ENCODE assay signal across 1 cellular context in the genomic region with DNA sequence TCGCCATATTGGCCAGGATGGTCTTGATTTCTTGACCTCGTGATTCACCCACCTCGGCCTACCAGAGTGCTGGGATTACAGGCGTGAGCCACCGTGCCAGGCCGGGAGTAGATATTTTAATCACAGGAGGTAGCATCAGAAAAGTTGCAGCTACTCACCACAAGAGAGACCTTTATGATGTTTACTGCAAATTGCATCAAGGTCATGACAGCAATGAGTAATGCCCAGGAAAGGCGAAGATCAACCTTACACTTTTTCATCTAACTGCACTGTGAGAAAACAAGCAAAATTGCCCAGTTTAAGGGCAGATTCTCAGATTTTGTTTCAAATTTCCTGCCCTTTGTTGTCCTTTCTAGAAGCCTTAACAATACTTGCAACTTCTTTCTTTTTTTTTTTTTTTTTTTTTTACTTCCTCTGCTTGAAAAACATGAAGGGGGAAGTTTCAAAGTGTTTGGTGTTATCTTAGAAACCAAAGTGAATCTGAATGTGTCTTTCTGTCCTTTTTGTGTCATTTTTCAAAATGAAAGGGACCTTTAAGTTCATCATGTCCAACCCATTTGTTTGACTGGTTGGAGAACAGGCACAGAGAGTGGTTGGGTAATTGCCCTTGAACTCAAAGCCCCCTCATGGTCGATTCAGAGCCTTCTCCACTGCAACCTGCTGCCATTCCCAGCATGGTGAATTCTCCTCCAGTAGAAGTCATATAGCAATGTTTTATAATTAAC.
A peak's percentile ranks its signal among the peaks of the same experiment; 100 is the strongest.
TF ChIP-seq lines count a peak whose summit lies in the region.

No MANE protein-coding gene starts in this region.

TF ChIP-seq in HepG2, 621 proteins besides CTCF, POLR2A, EP300 and RAD21 (continued from another document and continues in another):
- TF ChIP-seq, protein P1, sequence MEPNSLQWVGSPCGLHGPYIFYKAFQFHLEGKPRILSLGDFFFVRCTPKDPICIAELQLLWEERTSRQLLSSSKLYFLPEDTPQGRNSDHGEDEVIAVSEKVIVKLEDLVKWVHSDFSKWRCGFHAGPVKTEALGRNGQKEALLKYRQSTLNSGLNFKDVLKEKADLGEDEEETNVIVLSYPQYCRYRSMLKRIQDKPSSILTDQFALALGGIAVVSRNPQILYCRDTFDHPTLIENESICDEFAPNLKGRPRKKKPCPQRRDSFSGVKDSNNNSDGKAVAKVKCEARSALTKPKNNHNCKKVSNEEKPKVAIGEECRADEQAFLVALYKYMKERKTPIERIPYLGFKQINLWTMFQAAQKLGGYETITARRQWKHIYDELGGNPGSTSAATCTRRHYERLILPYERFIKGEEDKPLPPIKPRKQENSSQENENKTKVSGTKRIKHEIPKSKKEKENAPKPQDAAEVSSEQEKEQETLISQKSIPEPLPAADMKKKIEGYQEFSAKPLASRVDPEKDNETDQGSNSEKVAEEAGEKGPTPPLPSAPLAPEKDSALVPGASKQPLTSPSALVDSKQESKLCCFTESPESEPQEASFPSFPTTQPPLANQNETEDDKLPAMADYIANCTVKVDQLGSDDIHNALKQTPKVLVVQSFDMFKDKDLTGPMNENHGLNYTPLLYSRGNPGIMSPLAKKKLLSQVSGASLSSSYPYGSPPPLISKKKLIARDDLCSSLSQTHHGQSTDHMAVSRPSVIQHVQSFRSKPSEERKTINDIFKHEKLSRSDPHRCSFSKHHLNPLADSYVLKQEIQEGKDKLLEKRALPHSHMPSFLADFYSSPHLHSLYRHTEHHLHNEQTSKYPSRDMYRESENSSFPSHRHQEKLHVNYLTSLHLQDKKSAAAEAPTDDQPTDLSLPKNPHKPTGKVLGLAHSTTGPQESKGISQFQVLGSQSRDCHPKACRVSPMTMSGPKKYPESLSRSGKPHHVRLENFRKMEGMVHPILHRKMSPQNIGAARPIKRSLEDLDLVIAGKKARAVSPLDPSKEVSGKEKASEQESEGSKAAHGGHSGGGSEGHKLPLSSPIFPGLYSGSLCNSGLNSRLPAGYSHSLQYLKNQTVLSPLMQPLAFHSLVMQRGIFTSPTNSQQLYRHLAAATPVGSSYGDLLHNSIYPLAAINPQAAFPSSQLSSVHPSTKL (CRISPR knock-in tag; IDR thresholded peaks at IDR 0.05), result peak; percentile 26; the same call in 1 of the 2 replicates
- TF ChIP-seq, protein P2, sequence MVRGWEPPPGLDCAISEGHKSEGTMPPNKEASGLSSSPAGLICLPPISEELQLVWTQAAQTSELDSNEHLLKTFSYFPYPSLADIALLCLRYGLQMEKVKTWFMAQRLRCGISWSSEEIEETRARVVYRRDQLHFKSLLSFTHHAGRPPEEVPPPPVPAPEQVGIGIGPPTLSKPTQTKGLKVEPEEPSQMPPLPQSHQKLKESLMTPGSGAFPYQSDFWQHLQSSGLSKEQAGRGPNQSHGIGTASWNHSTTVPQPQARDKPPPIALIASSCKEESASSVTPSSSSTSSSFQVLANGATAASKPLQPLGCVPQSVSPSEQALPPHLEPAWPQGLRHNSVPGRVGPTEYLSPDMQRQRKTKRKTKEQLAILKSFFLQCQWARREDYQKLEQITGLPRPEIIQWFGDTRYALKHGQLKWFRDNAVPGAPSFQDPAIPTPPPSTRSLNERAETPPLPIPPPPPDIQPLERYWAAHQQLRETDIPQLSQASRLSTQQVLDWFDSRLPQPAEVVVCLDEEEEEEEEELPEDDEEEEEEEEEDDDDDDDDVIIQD (CRISPR knock-in tag; IDR thresholded peaks at IDR 0.05; ENCODE audit: low read depth), result peak; percentile 55; the same call in 1 of the 2 replicates
- TF ChIP-seq PPARG (CRISPR knock-in tag; conservative IDR thresholded peaks at IDR 0.05) (peak; percentile 52; the same call in 1 of the 2 replicates), HOXA5 (CRISPR knock-in tag; IDR thresholded peaks at IDR 0.05) (0 out of 2 replicates have a peak, but pooled peaks have one; percentile 34), FOXA3 (CRISPR knock-in tag; IDR thresholded peaks at IDR 0.05) (peak; percentile 56; the same call in 1 of the 2 replicates), GATAD1 (CRISPR knock-in tag; IDR thresholded peaks at IDR 0.05) (peak; percentile 10; the same call in 1 of the 2 replicates), ESRRA (CRISPR knock-in tag; IDR thresholded peaks at IDR 0.05; ENCODE audit: low read depth) (peak; percentile 70), ZNF768 (CRISPR knock-in tag; IDR thresholded peaks at IDR 0.05) (no peak), YEATS4 (CRISPR knock-in tag; IDR thresholded peaks at IDR 0.05; ENCODE audit: borderline replicate concordance) (no peak), POGZ (CRISPR knock-in tag; IDR thresholded peaks at IDR 0.05) (peak; percentile 55), SALL1 (CRISPR knock-in tag; IDR thresholded peaks at IDR 0.05) (peak; percentile 32; the same call in 1 of the 2 replicates), ZNF317 (CRISPR knock-in tag; IDR thresholded peaks at IDR 0.05) (peak; percentile 18; the same call in 1 of the 2 replicates), ZNF776 (CRISPR knock-in tag; IDR thresholded peaks at IDR 0.05) (no peak), MAFK (conservative IDR thresholded peaks at IDR 0.05 in 1 of 2, IDR thresholded peaks at IDR 0.05 in 1 of 2; ENCODE audit: low read length in 2 of 2) (no peak), ISL2 (CRISPR knock-in tag; IDR thresholded peaks at IDR 0.05) (peak; percentile 44; the same call in 1 of the 2 replicates), KAT8 (CRISPR knock-in tag; IDR thresholded peaks at IDR 0.05) (no peak), POLR2G (IDR thresholded peaks at IDR 0.05; ENCODE audit: low read depth, low read length) (peak; percentile 6; the same call in 1 of the 2 replicates), SMAD3 (CRISPR knock-in tag; IDR thresholded peaks at IDR 0.05) (0 out of 2 replicates have a peak, but pooled peaks have one; percentile 29), MAZ (IDR thresholded peaks at IDR 0.05; ENCODE audit: borderline replicate concordance, low read depth, low read length) (no peak), MAZ (CRISPR knock-in tag; IDR thresholded peaks at IDR 0.05; ENCODE audit: low read depth) (no peak), ZBTB8A (CRISPR knock-in tag; IDR thresholded peaks at IDR 0.05; ENCODE audit: borderline replicate concordance, low read depth) (no peak)
- TF ChIP-seq, protein P3, sequence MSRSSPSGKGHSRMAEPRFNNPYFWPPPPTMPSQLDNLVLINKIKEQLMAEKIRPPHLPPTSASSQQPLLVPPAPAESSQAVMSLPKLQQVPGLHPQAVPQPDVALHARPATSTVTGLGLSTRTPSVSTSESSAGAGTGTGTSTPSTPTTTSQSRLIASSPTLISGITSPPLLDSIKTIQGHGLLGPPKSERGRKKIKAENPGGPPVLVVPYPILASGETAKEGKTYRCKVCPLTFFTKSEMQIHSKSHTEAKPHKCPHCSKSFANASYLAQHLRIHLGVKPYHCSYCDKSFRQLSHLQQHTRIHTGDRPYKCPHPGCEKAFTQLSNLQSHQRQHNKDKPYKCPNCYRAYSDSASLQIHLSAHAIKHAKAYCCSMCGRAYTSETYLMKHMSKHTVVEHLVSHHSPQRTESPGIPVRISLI (CRISPR knock-in tag; IDR thresholded peaks at IDR 0.05; ENCODE audit: borderline replicate concordance), result peak; percentile 35; the same call in 1 of the 2 replicates
- TF ChIP-seq, protein P4, sequence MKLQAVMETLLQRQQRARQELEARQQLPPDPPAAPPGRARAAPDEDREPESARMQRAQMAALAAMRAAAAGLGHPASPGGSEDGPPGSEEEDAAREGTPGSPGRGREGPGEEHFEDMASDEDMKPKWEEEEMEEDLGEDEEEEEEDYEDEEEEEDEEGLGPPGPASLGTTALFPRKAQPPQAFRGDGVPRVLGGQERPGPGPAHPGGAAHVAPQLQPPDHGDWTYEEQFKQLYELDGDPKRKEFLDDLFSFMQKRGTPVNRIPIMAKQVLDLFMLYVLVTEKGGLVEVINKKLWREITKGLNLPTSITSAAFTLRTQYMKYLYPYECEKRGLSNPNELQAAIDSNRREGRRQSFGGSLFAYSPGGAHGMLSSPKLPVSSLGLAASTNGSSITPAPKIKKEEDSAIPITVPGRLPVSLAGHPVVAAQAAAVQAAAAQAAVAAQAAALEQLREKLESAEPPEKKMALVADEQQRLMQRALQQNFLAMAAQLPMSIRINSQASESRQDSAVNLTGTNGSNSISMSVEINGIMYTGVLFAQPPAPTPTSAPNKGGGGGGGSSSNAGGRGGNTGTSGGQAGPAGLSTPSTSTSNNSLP (IDR thresholded peaks at IDR 0.05; ENCODE audit: low read depth, low read length), result peak; percentile 53
- TF ChIP-seq, protein P5, sequence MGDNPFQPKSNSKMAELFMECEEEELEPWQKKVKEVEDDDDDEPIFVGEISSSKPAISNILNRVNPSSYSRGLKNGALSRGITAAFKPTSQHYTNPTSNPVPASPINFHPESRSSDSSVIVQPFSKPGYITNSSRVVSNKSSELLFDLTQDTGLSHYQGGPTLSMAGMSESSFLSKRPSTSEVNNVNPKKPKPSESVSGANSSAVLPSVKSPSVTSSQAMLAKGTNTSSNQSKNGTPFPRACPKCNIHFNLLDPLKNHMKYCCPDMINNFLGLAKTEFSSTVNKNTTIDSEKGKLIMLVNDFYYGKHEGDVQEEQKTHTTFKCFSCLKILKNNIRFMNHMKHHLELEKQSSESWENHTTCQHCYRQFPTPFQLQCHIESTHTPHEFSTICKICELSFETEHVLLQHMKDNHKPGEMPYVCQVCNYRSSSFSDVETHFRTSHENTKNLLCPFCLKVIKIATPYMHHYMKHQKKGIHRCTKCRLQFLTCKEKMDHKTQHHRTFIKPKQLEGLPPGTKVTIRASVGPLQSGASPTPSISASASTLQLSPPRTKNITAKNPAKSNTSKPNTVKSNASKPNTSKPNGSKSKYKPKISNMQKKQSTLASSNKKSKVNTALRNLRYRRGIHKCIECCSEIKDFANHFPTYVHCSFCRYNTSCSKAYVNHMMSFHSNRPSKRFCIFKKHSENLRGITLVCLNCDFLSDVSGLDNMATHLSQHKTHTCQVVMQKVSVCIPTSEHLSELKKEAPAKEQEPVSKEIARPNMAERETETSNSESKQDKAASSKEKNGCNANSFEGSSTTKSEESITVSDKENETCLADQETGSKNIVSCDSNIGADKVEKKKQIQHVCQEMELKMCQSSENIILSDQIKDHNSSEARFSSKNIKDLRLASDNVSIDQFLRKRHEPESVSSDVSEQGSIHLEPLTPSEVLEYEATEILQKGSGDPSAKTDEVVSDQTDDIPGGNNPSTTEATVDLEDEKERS (CRISPR knock-in tag; IDR thresholded peaks at IDR 0.05), result no peak
- TF ChIP-seq, protein P6, sequence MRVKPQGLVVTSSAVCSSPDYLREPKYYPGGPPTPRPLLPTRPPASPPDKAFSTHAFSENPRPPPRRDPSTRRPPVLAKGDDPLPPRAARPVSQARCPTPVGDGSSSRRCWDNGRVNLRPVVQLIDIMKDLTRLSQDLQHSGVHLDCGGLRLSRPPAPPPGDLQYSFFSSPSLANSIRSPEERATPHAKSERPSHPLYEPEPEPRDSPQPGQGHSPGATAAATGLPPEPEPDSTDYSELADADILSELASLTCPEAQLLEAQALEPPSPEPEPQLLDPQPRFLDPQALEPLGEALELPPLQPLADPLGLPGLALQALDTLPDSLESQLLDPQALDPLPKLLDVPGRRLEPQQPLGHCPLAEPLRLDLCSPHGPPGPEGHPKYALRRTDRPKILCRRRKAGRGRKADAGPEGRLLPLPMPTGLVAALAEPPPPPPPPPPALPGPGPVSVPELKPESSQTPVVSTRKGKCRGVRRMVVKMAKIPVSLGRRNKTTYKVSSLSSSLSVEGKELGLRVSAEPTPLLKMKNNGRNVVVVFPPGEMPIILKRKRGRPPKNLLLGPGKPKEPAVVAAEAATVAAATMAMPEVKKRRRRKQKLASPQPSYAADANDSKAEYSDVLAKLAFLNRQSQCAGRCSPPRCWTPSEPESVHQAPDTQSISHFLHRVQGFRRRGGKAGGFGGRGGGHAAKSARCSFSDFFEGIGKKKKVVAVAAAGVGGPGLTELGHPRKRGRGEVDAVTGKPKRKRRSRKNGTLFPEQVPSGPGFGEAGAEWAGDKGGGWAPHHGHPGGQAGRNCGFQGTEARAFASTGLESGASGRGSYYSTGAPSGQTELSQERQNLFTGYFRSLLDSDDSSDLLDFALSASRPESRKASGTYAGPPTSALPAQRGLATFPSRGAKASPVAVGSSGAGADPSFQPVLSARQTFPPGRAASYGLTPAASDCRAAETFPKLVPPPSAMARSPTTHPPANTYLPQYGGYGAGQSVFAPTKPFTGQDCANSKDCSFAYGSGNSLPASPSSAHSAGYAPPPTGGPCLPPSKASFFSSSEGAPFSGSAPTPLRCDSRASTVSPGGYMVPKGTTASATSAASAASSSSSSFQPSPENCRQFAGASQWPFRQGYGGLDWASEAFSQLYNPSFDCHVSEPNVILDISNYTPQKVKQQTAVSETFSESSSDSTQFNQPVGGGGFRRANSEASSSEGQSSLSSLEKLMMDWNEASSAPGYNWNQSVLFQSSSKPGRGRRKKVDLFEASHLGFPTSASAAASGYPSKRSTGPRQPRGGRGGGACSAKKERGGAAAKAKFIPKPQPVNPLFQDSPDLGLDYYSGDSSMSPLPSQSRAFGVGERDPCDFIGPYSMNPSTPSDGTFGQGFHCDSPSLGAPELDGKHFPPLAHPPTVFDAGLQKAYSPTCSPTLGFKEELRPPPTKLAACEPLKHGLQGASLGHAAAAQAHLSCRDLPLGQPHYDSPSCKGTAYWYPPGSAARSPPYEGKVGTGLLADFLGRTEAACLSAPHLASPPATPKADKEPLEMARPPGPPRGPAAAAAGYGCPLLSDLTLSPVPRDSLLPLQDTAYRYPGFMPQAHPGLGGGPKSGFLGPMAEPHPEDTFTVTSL (CRISPR knock-in tag; IDR thresholded peaks at IDR 0.05; ENCODE audit: borderline replicate concordance), result peak; percentile 81; the same call in 1 of the 2 replicates
- TF ChIP-seq, protein P7, sequence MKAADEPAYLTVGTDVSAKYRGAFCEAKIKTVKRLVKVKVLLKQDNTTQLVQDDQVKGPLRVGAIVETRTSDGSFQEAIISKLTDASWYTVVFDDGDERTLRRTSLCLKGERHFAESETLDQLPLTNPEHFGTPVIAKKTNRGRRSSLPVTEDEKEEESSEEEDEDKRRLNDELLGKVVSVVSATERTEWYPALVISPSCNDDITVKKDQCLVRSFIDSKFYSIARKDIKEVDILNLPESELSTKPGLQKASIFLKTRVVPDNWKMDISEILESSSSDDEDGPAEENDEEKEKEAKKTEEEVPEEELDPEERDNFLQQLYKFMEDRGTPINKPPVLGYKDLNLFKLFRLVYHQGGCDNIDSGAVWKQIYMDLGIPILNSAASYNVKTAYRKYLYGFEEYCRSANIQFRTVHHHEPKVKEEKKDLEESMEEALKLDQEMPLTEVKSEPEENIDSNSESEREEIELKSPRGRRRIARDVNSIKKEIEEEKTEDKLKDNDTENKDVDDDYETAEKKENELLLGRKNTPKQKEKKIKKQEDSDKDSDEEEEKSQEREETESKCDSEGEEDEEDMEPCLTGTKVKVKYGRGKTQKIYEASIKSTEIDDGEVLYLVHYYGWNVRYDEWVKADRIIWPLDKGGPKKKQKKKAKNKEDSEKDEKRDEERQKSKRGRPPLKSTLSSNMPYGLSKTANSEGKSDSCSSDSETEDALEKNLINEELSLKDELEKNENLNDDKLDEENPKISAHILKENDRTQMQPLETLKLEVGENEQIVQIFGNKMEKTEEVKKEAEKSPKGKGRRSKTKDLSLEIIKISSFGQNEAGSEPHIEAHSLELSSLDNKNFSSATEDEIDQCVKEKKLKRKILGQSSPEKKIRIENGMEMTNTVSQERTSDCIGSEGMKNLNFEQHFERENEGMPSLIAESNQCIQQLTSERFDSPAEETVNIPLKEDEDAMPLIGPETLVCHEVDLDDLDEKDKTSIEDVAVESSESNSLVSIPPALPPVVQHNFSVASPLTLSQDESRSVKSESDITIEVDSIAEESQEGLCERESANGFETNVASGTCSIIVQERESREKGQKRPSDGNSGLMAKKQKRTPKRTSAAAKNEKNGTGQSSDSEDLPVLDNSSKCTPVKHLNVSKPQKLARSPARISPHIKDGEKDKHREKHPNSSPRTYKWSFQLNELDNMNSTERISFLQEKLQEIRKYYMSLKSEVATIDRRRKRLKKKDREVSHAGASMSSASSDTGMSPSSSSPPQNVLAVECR (CRISPR knock-in tag; IDR thresholded peaks at IDR 0.05; ENCODE audit: borderline replicate concordance), result peak; percentile 26; the same call in 1 of the 2 replicates
- TF ChIP-seq, protein P8, sequence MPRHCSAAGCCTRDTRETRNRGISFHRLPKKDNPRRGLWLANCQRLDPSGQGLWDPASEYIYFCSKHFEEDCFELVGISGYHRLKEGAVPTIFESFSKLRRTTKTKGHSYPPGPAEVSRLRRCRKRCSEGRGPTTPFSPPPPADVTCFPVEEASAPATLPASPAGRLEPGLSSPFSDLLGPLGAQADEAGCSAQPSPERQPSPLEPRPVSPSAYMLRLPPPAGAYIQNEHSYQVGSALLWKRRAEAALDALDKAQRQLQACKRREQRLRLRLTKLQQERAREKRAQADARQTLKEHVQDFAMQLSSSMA (CRISPR knock-in tag; IDR thresholded peaks at IDR 0.05), result no peak
